18 cellular contexts compared by ENCODE assay signal in the genomic region with DNA sequence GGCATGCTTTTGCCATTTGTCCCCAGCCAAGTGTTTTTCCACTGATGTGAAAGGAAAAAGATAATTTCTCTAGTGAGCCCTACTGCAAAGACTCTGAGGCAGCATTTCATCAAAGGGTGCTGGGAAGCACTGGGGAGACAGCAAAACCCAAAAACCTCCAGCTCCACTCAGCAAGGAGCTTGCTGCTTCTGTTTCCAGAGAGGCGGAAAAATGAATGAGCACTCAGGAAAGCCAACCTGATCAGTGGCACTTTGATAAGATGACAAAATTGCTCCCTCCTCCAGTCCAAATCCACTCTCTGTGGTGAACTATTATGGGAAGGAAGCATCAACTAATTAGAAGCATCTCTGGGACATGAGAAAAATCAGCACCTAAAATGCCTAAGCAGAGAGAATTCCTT.
A peak's percentile ranks its signal among the peaks of the same experiment; 100 is the strongest.
DNase-seq lines count a peak whose midpoint lies in the region; ATAC-seq and TF ChIP-seq lines count a peak whose summit lies in the region.
"Had no signal": no experiment of that assay in that cellular context is flagged by ENCODE, and none has a peak within 500 bp of the region (broad histone marks: within the 10 kb centered on the region; RNA-seq: fewer than 3 reads in every experiment).

No MANE protein-coding gene starts in this region.

- POLR2A ChIA-PET in activated B cell treated with CpG ODN at 0.5 μM for 24 hours (lab: Charles Lee), result interaction anchor here (0.9 to 2.2 kb wide), 9 partner anchors 8 to 273 kb away, joined by 3 to 20 read pairs (median 3); no protein-coding TSS in a partner anchor

- H3K36me3 Mint-ChIP-seq in activated naive CD4-positive, alpha-beta T cell treated with anti-CD3 and anti-CD28 coated beads, Interleukin-2, amount 10 ng/mL, durations not matched to agents 7 days and 5 days, result peaks cover 22% of the 10 kb centered on the region
- H3K36me3 Mint-ChIP-seq in activated B cell treated with CpG ODN at 0.5 μM for 24 hours (ENCODE audit: low read depth), result no peaks in the 10 kb centered on the region
- peaks cover 15% of the 10 kb centered on the region for H3K36me3 Mint-ChIP-seq in dendritic cell treated with granulocyte-macrophage colony-stimulating factor and Interleukin-4, amounts not matched to agents 40 ng/mL and 50 ng/mL, for 4 days (ENCODE audit: low read depth)
- no peaks in the 10 kb centered on the region for H3K36me3 Mint-ChIP-seq in stimulated activated memory B cell treated with anti-CD40 and anti-IgM and Interleukin-4, amounts not matched to agents 10 μg/mL and 1 μg/mL and 100 μg/mL, for 72 hours

- H3K27ac Mint-ChIP-seq in activated naive CD4-positive, alpha-beta T cell treated with anti-CD3 and anti-CD28 coated beads, Interleukin-2, amount 10 ng/mL, durations not matched to agents 7 days and 5 days, result peak overlapping the region; percentile 95
- H3K27ac Mint-ChIP-seq in activated B cell treated with CpG ODN at 0.5 μM for 24 hours, result peak overlapping the region; percentile 87
- H3K27ac Mint-ChIP-seq in dendritic cell treated with granulocyte-macrophage colony-stimulating factor and Interleukin-4, amounts not matched to agents 40 ng/mL and 50 ng/mL, for 4 days, result peak overlapping the region; percentile 61
- peak overlapping the region; percentile 15 for H3K27ac Mint-ChIP-seq in stimulated activated memory B cell treated with anti-CD40 and anti-IgM and Interleukin-4, amounts not matched to agents 10 μg/mL and 1 μg/mL and 100 μg/mL, for 72 hours
- H3K27ac Mint-ChIP-seq: endodermal cell, type B pancreatic cell had no signal

- no peak for TF ChIP-seq CTCF in activated B cell treated with CpG ODN at 0.5 μM for 24 hours (IDR thresholded peaks at IDR 0.05)

- peaks cover 63% of the 10 kb centered on the region for H3K4me1 Mint-ChIP-seq in activated naive CD4-positive, alpha-beta T cell treated with anti-CD3 and anti-CD28 coated beads, Interleukin-2, amount 10 ng/mL, durations not matched to agents 7 days and 5 days
- H3K4me1 Mint-ChIP-seq in activated B cell treated with CpG ODN at 0.5 μM for 24 hours, result peaks cover 46% of the 10 kb centered on the region
- peaks cover 62% of the 10 kb centered on the region for H3K4me1 Mint-ChIP-seq in dendritic cell treated with granulocyte-macrophage colony-stimulating factor and Interleukin-4, amounts not matched to agents 40 ng/mL and 50 ng/mL, for 4 days (ENCODE audit: low read depth)
- peaks cover 44% of the 10 kb centered on the region for H3K4me1 Mint-ChIP-seq in stimulated activated memory B cell treated with anti-CD40 and anti-IgM and Interleukin-4, amounts not matched to agents 10 μg/mL and 1 μg/mL and 100 μg/mL, for 72 hours

- CTCF ChIA-PET in activated naive CD4-positive, alpha-beta T cell treated with anti-CD3 and anti-CD28 coated beads, Interleukin-2, amount 10 ng/mL, durations not matched to agents 7 days and 5 days (lab: Charles Lee), result interaction anchor here (3.2 to 4.0 kb wide), 3 partner anchors 48 to 151 kb away, joined by 10 to 18 read pairs (median 15); no protein-coding TSS in a partner anchor
- CTCF ChIA-PET in activated B cell treated with CpG ODN at 0.5 μM for 24 hours (lab: Charles Lee), result interaction anchor here (0.6 to 2.0 kb wide), 3 partner anchors 38 to 48 kb away, joined by 3 to 8 read pairs (median 5); no protein-coding TSS in a partner anchor

- intact Hi-C loops in activated B cell treated with CpG ODN at 0.5 μM for 24 hours (cut with micrococcal nuclease), result loop anchor here (2.0 to 10.0 kb wide), 4 partner anchors 131 to 477 kb away; a partner anchor contains a TSS
- intact Hi-C loops in dendritic cell treated with granulocyte-macrophage colony-stimulating factor and Interleukin-4, amounts not matched to agents 40 ng/mL and 50 ng/mL, for 4 days (cut with micrococcal nuclease), result no loop called here

- H3K4me3 Mint-ChIP-seq in activated naive CD4-positive, alpha-beta T cell treated with anti-CD3 and anti-CD28 coated beads, Interleukin-2, amount 10 ng/mL, durations not matched to agents 7 days and 5 days, result no peak overlapping the region
- H3K4me3 Mint-ChIP-seq in activated B cell treated with CpG ODN at 0.5 μM for 24 hours, result peak overlapping the region; percentile 66
- H3K4me3 Mint-ChIP-seq in dendritic cell treated with granulocyte-macrophage colony-stimulating factor and Interleukin-4, amounts not matched to agents 40 ng/mL and 50 ng/mL, for 4 days, result no peak overlapping the region
- no peak overlapping the region for H3K4me3 Mint-ChIP-seq in stimulated activated memory B cell treated with anti-CD40 and anti-IgM and Interleukin-4, amounts not matched to agents 10 μg/mL and 1 μg/mL and 100 μg/mL, for 72 hours
- H3K4me3 Mint-ChIP-seq: endodermal cell, type B pancreatic cell had no signal

- peaks cover 4% of the 10 kb centered on the region for H3K9me3 Mint-ChIP-seq in activated naive CD4-positive, alpha-beta T cell treated with anti-CD3 and anti-CD28 coated beads, Interleukin-2, amount 10 ng/mL, durations not matched to agents 7 days and 5 days
- no peaks in the 10 kb centered on the region for H3K9me3 Mint-ChIP-seq in activated B cell treated with CpG ODN at 0.5 μM for 24 hours
- H3K9me3 Mint-ChIP-seq in dendritic cell treated with granulocyte-macrophage colony-stimulating factor and Interleukin-4, amounts not matched to agents 40 ng/mL and 50 ng/mL, for 4 days, result no peaks in the 10 kb centered on the region
- no peaks in the 10 kb centered on the region for H3K9me3 Mint-ChIP-seq in stimulated activated memory B cell treated with anti-CD40 and anti-IgM and Interleukin-4, amounts not matched to agents 10 μg/mL and 1 μg/mL and 100 μg/mL, for 72 hours
- H3K9me3 Mint-ChIP-seq: activated naive CD4-positive, alpha-beta T cell treated with anti-CD3 and anti-CD28 coated beads, Interleukin-2, amount 50 U/mL, for 72 hours; endodermal cell; type B pancreatic cell had no signal

- DNase-seq in activated naive CD4-positive, alpha-beta T cell treated with anti-CD3 and anti-CD28 coated beads, Interleukin-2, amount 10 ng/mL, durations not matched to agents 7 days and 5 days, result no peak
- DNase-seq in activated naive CD4-positive, alpha-beta T cell treated with anti-CD3 and anti-CD28 coated beads, Interleukin-2, amount 50 U/mL, for 16 hours, result no peak
- DNase-seq in activated B cell treated with CpG ODN at 0.5 μM for 24 hours (no peak), inferior parietal cortex (ENCODE audit: extremely low spot score) (no peak), hepatic stellate cell (ENCODE audit: low spot score) (no peak)
- DNase-seq: body of pancreas; endodermal cell; glutamatergic neuron; left ventricle myocardium superior; MV-4-11; NCI-H1694 treated with DMSO at 0.1 percent for 48 hours; stimulated activated CD4-positive, alpha-beta T cell treated with anti-CD3 and anti-CD28 coated beads, Interleukin-1b, Interleukin-23, amount 100 ng/mL, for 48 hours had no signal

- no peak for ATAC-seq in activated B cell treated with CpG ODN at 0.5 μM for 24 hours (ENCODE audit: low read depth)
- ATAC-seq in stimulated activated memory B cell treated with anti-CD40 and anti-IgM and Interleukin-4, amounts not matched to agents 10 μg/mL and 1 μg/mL and 100 μg/mL, for 72 hours, result no peak
- ATAC-seq in HG02759 (IDR thresholded peaks at IDR 0.05; ENCODE audit: unreplicated experiment), result no peak
- ATAC-seq: body of pancreas, K562 had no signal

- H3K27me3 Mint-ChIP-seq in activated naive CD4-positive, alpha-beta T cell treated with anti-CD3 and anti-CD28 coated beads, Interleukin-2, amount 10 ng/mL, durations not matched to agents 7 days and 5 days, result peaks cover 6% of the 10 kb centered on the region
- no peaks in the 10 kb centered on the region for H3K27me3 Mint-ChIP-seq in activated B cell treated with CpG ODN at 0.5 μM for 24 hours
- no peaks in the 10 kb centered on the region for H3K27me3 Mint-ChIP-seq in dendritic cell treated with granulocyte-macrophage colony-stimulating factor and Interleukin-4, amounts not matched to agents 40 ng/mL and 50 ng/mL, for 4 days
- no peaks in the 10 kb centered on the region for H3K27me3 Mint-ChIP-seq in stimulated activated memory B cell treated with anti-CD40 and anti-IgM and Interleukin-4, amounts not matched to agents 10 μg/mL and 1 μg/mL and 100 μg/mL, for 72 hours
- H3K27me3 Mint-ChIP-seq: type B pancreatic cell had no signal

Comparison
In these comparisons a context has a peak if more than half of its experiments do, and no peak if none do; other contexts are left out.
1. H3K27ac Mint-ChIP-seq: peak in every context shown above with its lines; median percentile 95 in activated naive CD4-positive, alpha-beta T cell treated with anti-CD3 and anti-CD28 coated beads, Interleukin-2, amount 10 ng/mL, durations not matched to agents 7 days and 5 days; 87 in activated B cell treated with CpG ODN at 0.5 μM for 24 hours; 61 in dendritic cell treated with granulocyte-macrophage colony-stimulating factor and Interleukin-4, amounts not matched to agents 40 ng/mL and 50 ng/mL, for 4 days; 15 in stimulated activated memory B cell treated with anti-CD40 and anti-IgM and Interleukin-4, amounts not matched to agents 10 μg/mL and 1 μg/mL and 100 μg/mL, for 72 hours.